Comparison of ENCODE assay signal across 1 cellular context in genomic region chr6:35722121-35722761, GRCh38.
TF ChIP-seq lines count a peak whose summit lies in the region.

No MANE protein-coding gene starts in this region.

TF ChIP-seq in HepG2, 621 proteins besides CTCF, POLR2A, EP300 and RAD21 (continued from another document and continues in another):
- TF ChIP-seq THRA (CRISPR knock-in tag; IDR thresholded peaks at IDR 0.05; ENCODE audit: borderline replicate concordance) (0 out of 2 replicates have a peak, but pooled peaks have one; percentile 37), HNRNPLL (IDR thresholded peaks at IDR 0.05; ENCODE audit: low read depth, low read length, poor library complexity, severe bottlenecking) (no peak), ZNF124 (CRISPR knock-in tag; IDR thresholded peaks at IDR 0.05) (no peak), MED13 (CRISPR knock-in tag; IDR thresholded peaks at IDR 0.05) (no peak), HOXA9 (CRISPR knock-in tag; IDR thresholded peaks at IDR 0.05; ENCODE audit: borderline replicate concordance) (no peak), CAMTA2 (CRISPR knock-in tag; IDR thresholded peaks at IDR 0.05; ENCODE audit: borderline replicate concordance) (no peak), GTF2F1 (IDR thresholded peaks at IDR 0.05; ENCODE audit: low read length) (no peak), MTA1 (CRISPR knock-in tag; IDR thresholded peaks at IDR 0.05; ENCODE audit: borderline replicate concordance) (no peak), SNRNP70 (IDR thresholded peaks at IDR 0.05; ENCODE audit: low read depth, low read length) (no peak), SNAPC2 (CRISPR knock-in tag; IDR thresholded peaks at IDR 0.05) (no peak), BCL3 (CRISPR knock-in tag; IDR thresholded peaks at IDR 0.05) (0 out of 2 replicates have a peak, but pooled peaks have one; percentile 52), ZFP36 (IDR thresholded peaks at IDR 0.05; ENCODE audit: borderline replicate concordance, low read depth, low read length, partially characterized antibody) (no peak), ZNF557 (CRISPR knock-in tag; IDR thresholded peaks at IDR 0.05) (0 out of 2 replicates have a peak, but pooled peaks have one; percentile 16), ZSCAN21 (CRISPR knock-in tag; IDR thresholded peaks at IDR 0.05; ENCODE audit: borderline replicate concordance) (no peak), KAT7 (CRISPR knock-in tag; IDR thresholded peaks at IDR 0.05; ENCODE audit: borderline replicate concordance) (no peak), TCF7L2 (IDR thresholded peaks at IDR 0.05; ENCODE audit: low read depth, low read length) (no peak), ZNF331 (CRISPR knock-in tag; IDR thresholded peaks at IDR 0.05) (peak; percentile 67; the same call in 1 of the 2 replicates), PHF8 (CRISPR knock-in tag; IDR thresholded peaks at IDR 0.05) (no peak), MTF1 (CRISPR knock-in tag; IDR thresholded peaks at IDR 0.05) (no peak), ZMAT5 (CRISPR knock-in tag; IDR thresholded peaks at IDR 0.05; ENCODE audit: borderline replicate concordance, low read depth) (no peak), ZBTB38 (CRISPR knock-in tag; IDR thresholded peaks at IDR 0.05) (peak; percentile 31; the same call in 1 of the 2 replicates), NR2F6 (IDR thresholded peaks at IDR 0.05) (no peak), NR2F6 (CRISPR knock-in tag; IDR thresholded peaks at IDR 0.05) (peak; percentile 68; the same call in 1 of the 2 replicates), POGK (CRISPR knock-in tag; conservative IDR thresholded peaks at IDR 0.05) (no peak), MXD4 (CRISPR knock-in tag; IDR thresholded peaks at IDR 0.05) (peak; percentile 66; the same call in 1 of the 2 replicates), NRL (CRISPR knock-in tag; IDR thresholded peaks at IDR 0.05; ENCODE audit: borderline replicate concordance) (0 out of 2 replicates have a peak, but pooled peaks have one; percentile 17), TRIM22 (IDR thresholded peaks at IDR 0.05) (no peak), CBX2 (IDR thresholded peaks at IDR 0.05; ENCODE audit: low read depth, low read length) (no peak), CBX2 (CRISPR knock-in tag; IDR thresholded peaks at IDR 0.05; ENCODE audit: low read depth) (no peak), DZIP1 (CRISPR knock-in tag; IDR thresholded peaks at IDR 0.05) (no peak), GABPB1 (CRISPR knock-in tag; IDR thresholded peaks at IDR 0.05) (peak; percentile 81), ATAD3A (CRISPR knock-in tag; IDR thresholded peaks at IDR 0.05) (no peak), KLF15 (CRISPR knock-in tag; IDR thresholded peaks at IDR 0.05; ENCODE audit: borderline replicate concordance) (0 out of 2 replicates have a peak, but pooled peaks have one; percentile 37), ZNF282 (IDR thresholded peaks at IDR 0.05; ENCODE audit: partially characterized antibody) (no peak), RBM22 (optimal IDR thresholded peaks at IDR 0.05; ENCODE audit: low read length) (no peak), RERE (CRISPR knock-in tag; IDR thresholded peaks at IDR 0.05; ENCODE audit: low read depth) (no peak), ZFY (CRISPR knock-in tag; IDR thresholded peaks at IDR 0.05) (peak; percentile 60), SETDB1 (CRISPR knock-in tag; IDR thresholded peaks at IDR 0.05; ENCODE audit: borderline replicate concordance) (no peak), YEATS4 (CRISPR knock-in tag; IDR thresholded peaks at IDR 0.05; ENCODE audit: borderline replicate concordance) (0 out of 2 replicates have a peak, but pooled peaks have one; percentile 15), ZNF292 (CRISPR knock-in tag; IDR thresholded peaks at IDR 0.05; ENCODE audit: borderline replicate concordance, low read depth) (peak; percentile 76; the same call in 1 of the 2 replicates), ZNF607 (CRISPR knock-in tag; IDR thresholded peaks at IDR 0.05; ENCODE audit: borderline replicate concordance) (peak; percentile 73; the same call in 1 of the 2 replicates), NFKB2 (CRISPR knock-in tag; IDR thresholded peaks at IDR 0.05; ENCODE audit: borderline replicate concordance) (peak; percentile 69; the same call in 1 of the 2 replicates)
